ENCODE assay signal across 28 cellular contexts in genomic region chr1:178694923-178695525, GRCh38.
"Had no signal": no experiment of that assay in that cellular context is flagged by ENCODE, and none has a peak within 500 bp of the region (broad histone marks: within the 10 kb centered on the region; RNA-seq: fewer than 3 reads in every experiment).

No MANE protein-coding gene starts in this region.

- H3K4me1 Mint-ChIP-seq: activated naive CD4-positive, alpha-beta T cell treated with anti-CD3 and anti-CD28 coated beads, Interleukin-2, amount 50 U/mL, for 24 hours; activated naive CD8-positive, alpha-beta T cell treated with anti-CD3 and anti-CD28 coated beads, Interleukin-2, amount 50 U/mL, for 24 hours had no signal

- H3K36me3 ChIP-seq: ascending aorta, Peyer's patch, SJCRH30 had no signal

- H3K4me3 ChIP-seq: ascending aorta, body of pancreas, Peyer's patch, SJCRH30 had no signal

- FAIRE-seq: bronchial epithelial cell had no signal

- H3K27ac Mint-ChIP-seq: activated CD8-positive, alpha-beta T cell treated with anti-CD3 and anti-CD28 coated beads, Interleukin-2, amount 10 ng/mL, durations not matched to agents 7 days and 5 days; activated naive CD4-positive, alpha-beta T cell treated with anti-CD3 and anti-CD28 coated beads, Interleukin-2, amount 50 U/mL, for 24 hours; activated naive CD8-positive, alpha-beta T cell treated with anti-CD3 and anti-CD28 coated beads, Interleukin-2, amount 50 U/mL, for 24 hours had no signal

- H3K4me3 Mint-ChIP-seq: activated CD8-positive, alpha-beta T cell treated with anti-CD3 and anti-CD28 coated beads, Interleukin-2, amount 10 ng/mL, durations not matched to agents 7 days and 5 days; activated naive CD4-positive, alpha-beta T cell treated with anti-CD3 and anti-CD28 coated beads, Interleukin-2, amount 50 U/mL, for 24 hours; activated naive CD8-positive, alpha-beta T cell treated with anti-CD3 and anti-CD28 coated beads, Interleukin-2, amount 50 U/mL, for 24 hours had no signal

- H3K27me3 ChIP-seq: ascending aorta, body of pancreas, Peyer's patch, SJCRH30 had no signal

- H3K27ac ChIP-seq: ascending aorta, body of pancreas, Peyer's patch, RWPE1, SJCRH30 had no signal

- DNase-seq: activated CD4-positive, alpha-beta T cell treated with anti-CD3 and anti-CD28 coated beads for 48 hours; activated CD4-positive, alpha-beta T cell treated with anti-CD3 and anti-CD28 coated beads, Interleukin-2, amount 50 U/mL, for 4 hours; activated CD4-positive, CD25-positive, alpha-beta regulatory T cell treated with anti-CD3 and anti-CD28 coated beads, Interleukin-2, amount 50 U/mL, for 72 hours; activated CD8-positive, alpha-beta memory T cell treated with anti-CD3 and anti-CD28 coated beads, Interleukin-2, amount 50 U/mL, for 48 hours; activated CD8-positive, alpha-beta T cell treated with anti-CD3 and anti-CD28 coated beads, Interleukin-2, amount 10 ng/mL, durations not matched to agents 7 days and 5 days; activated naive CD4-positive, alpha-beta T cell; activated naive CD8-positive, alpha-beta T cell treated with anti-CD3 and anti-CD28 coated beads, Interleukin-2, amount 50 U/mL, for 24 hours; activated T-cell treated with anti-CD3 and anti-CD28 coated beads, Interleukin-2, amount 50 U/mL, for 1 hour; amniotic stem cell; body of pancreas; central memory CD4-positive, alpha-beta T cell; Karpas-422; MM.1S; NCI-H1105; NCI-H1436 treated with DMSO at 0.1 percent for 48 hours; NCI-H187; NCI-H2081; NCI-H446; NCI-H524; Peyer's patch; Right ventricle myocardium superior; SJCRH30; SW 1271 had no signal

- H3K9me3 ChIP-seq: ascending aorta, body of pancreas, Peyer's patch, SJCRH30 had no signal

- H3K27me3 Mint-ChIP-seq: activated naive CD8-positive, alpha-beta T cell treated with anti-CD3 and anti-CD28 coated beads, Interleukin-2, amount 50 U/mL, for 24 hours had no signal

- H3K4me1 ChIP-seq: ascending aorta, body of pancreas, Peyer's patch had no signal

- ATAC-seq: activated CD8-positive, alpha-beta T cell treated with anti-CD3 and anti-CD28 coated beads, Interleukin-2, amount 10 ng/mL, durations not matched to agents 7 days and 5 days; activated naive CD8-positive, alpha-beta T cell treated with anti-CD3 and anti-CD28 coated beads, Interleukin-2, amount 50 U/mL, for 24 hours; body of pancreas; SK-N-SH treated with all-trans-retinoic acid at 6 μM for 48 hours had no signal

- H3K36me3 Mint-ChIP-seq: activated naive CD4-positive, alpha-beta T cell treated with anti-CD3 and anti-CD28 coated beads, Interleukin-2, amount 50 U/mL, for 24 hours had no signal

- H3K9me3 Mint-ChIP-seq: activated naive CD4-positive, alpha-beta T cell treated with anti-CD3 and anti-CD28 coated beads, Interleukin-2, amount 50 U/mL, for 24 hours; activated naive CD8-positive, alpha-beta T cell treated with anti-CD3 and anti-CD28 coated beads, Interleukin-2, amount 50 U/mL, for 24 hours had no signal
